Comparison of ENCODE assay signal across 17 cellular contexts in the genomic region with DNA sequence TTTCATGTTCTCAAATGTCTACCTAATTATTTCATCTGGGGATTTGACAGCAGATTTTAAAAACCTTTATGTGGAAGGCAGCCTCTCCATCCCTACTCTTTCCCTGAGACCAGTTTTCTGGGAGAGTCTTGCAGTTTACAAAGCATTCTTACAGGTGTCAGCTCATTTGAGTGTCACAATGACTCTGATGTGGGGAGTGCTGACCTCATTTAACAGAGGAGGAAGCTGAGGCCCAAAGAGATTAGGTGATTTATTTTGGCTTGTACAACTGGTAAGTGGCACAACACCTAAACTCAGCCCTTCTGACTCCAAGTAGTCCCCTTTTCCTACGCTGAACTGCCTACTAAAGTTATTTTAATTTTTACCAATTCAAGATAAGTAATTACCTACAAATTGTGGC. TPM values are rescaled to one million over a fixed set of nuclear protein-coding genes. Genes with fewer than 3 reads are reported as not detected.
DNase-seq lines count a peak whose midpoint lies in the region; ATAC-seq, FAIRE-seq and TF ChIP-seq lines count a peak whose summit lies in the region.
"Had no signal": no experiment of that assay in that cellular context is flagged by ENCODE, and none has a peak within 500 bp of the region (broad histone marks: within the 10 kb centered on the region; RNA-seq: fewer than 3 reads in every experiment).

No MANE protein-coding gene starts in this region.

- peak overlapping the region; percentile 51; the same call in 1 of the 2 replicates for H2AFZ ChIP-seq in Loucy (ENCODE audit: low read length)

- no peaks in the 10 kb centered on the region for H3K27me3 ChIP-seq in BLaER1 treated with 17β-estradiol and CSF1 and Interleukin-3, amounts not matched to agents 10 nM and 100 nM
- H3K27me3 ChIP-seq in Loucy (ENCODE audit: insufficient read depth, low read length, poor library complexity, severe bottlenecking), result no peaks in the 10 kb centered on the region
- no peaks in the 10 kb centered on the region for H3K27me3 ChIP-seq in pancreas

- H3F3A ChIP-seq in Loucy (ENCODE audit: low read depth), result no peaks in the 10 kb centered on the region

- H3K79me2 ChIP-seq in Loucy (ENCODE audit: insufficient read depth, low read length), result no peaks in the 10 kb centered on the region

- H3K9me3 ChIP-seq in BLaER1 treated with 17β-estradiol and CSF1 and Interleukin-3, amounts not matched to agents 10 nM and 100 nM (replicated peaks in 1 of 11), result 0 out of 22 replicates have a peak, but pooled peaks cover 0 to 4% (median 0%) of the 10 kb centered on the region in 11 experiments
- H3K9me3 ChIP-seq in Loucy (ENCODE audit: insufficient read depth, low read depth, low read length), result no peaks in the 10 kb centered on the region
- no peaks in the 10 kb centered on the region for H3K9me3 ChIP-seq in pancreas
- H3K9me3 ChIP-seq: A549 had no signal

- H3K9me2 ChIP-seq in Loucy (replicated peaks; ENCODE audit: low read depth, low read length), result no peaks in the 10 kb centered on the region

- H3K27ac ChIP-seq in BLaER1 treated with 17β-estradiol and CSF1 and Interleukin-3, amounts not matched to agents 10 nM and 100 nM, result no peak overlapping the region
- peak overlapping the region in 2 of 4 donors; percentile 51 to 65 for H3K27ac ChIP-seq in pancreas
- H3K27ac ChIP-seq: A549 had no signal

- intact Hi-C loops in pancreas (cut with DNase I), result no loop called here

- no peak overlapping the region for H3K4me3 ChIP-seq in BLaER1 treated with 17β-estradiol and CSF1 and Interleukin-3, amounts not matched to agents 10 nM and 100 nM
- H3K4me3 ChIP-seq in Loucy (ENCODE audit: low read length, poor library complexity, severe bottlenecking) (no peak overlapping the region), pancreas (no peak overlapping the region)
- H3K4me3 ChIP-seq: A549, K562 had no signal

- H4K20me1 ChIP-seq in BLaER1 treated with 17β-estradiol and CSF1 and Interleukin-3, amounts not matched to agents 10 nM and 100 nM, result no peaks in the 10 kb centered on the region
- no peaks in the 10 kb centered on the region for H4K20me1 ChIP-seq in Loucy (ENCODE audit: insufficient read depth, low read length, poor library complexity, severe bottlenecking)

- TF ChIP-seq CTCF in Loucy (conservative IDR thresholded peaks at IDR 0.05; ENCODE audit: low read length) (no peak), pancreas (IDR thresholded peaks at IDR 0.05) (no peak)

- peak overlapping the region in 9 of 11 experiments; percentile 13 to 61 (median 46); a peak in 13 of 22 replicates for H3K4me2 ChIP-seq in BLaER1 treated with 17β-estradiol and CSF1 and Interleukin-3, amounts not matched to agents 10 nM and 100 nM
- peak overlapping the region; percentile 21 for H3K4me2 ChIP-seq in Loucy (ENCODE audit: low read depth, low read length, poor library complexity, severe bottlenecking)
- H3K4me2 ChIP-seq: A549 had no signal

- no peak overlapping the region for H3K9ac ChIP-seq in BLaER1 treated with 17β-estradiol and CSF1 and Interleukin-3, amounts not matched to agents 10 nM and 100 nM
- no peak overlapping the region for H3K9ac ChIP-seq in Loucy (ENCODE audit: low read depth, low read length, poor library complexity, severe bottlenecking)

- 28 to 36% methylated on average over 1 of the region's 1 CpG for WGBS in pancreas, 2 donors

- ATAC-seq in left lobe of liver (peak; percentile 37), pancreas (peak; percentile 57 to 70 (median 66)), HG03457 (IDR thresholded peaks at IDR 0.05; ENCODE audit: unreplicated experiment) (no peak)
- ATAC-seq: A549, K562 had no signal

- FAIRE-seq in pancreas (lab: Jason Lieb, UNC), result no peak
- FAIRE-seq: A549, GM18507, HTR-8/SVneo, K562 had no signal

- DNase-seq in left lobe of liver (ENCODE audit: low spot score) (no peak), pancreas (peak in 1 of 6 donors; percentile 32), NCI-H1105 treated with DMSO at 0.1 percent for 48 hours (lab: John Stamatoyannopoulos, UW) (no peak), epidermal melanocyte (ENCODE audit: insufficient read length, low spot score) (no peak)
- DNase-seq: CD4-positive, CD25-positive, alpha-beta regulatory T cell; DMS 273 treated with DMSO at 0.1 percent for 48 hours had no signal

- H3K36me3 ChIP-seq in BLaER1 treated with 17β-estradiol and CSF1 and Interleukin-3, amounts not matched to agents 10 nM and 100 nM, result no peaks in the 10 kb centered on the region
- no peaks in the 10 kb centered on the region for H3K36me3 ChIP-seq in Loucy (ENCODE audit: insufficient read depth, low read length)
- H3K36me3 ChIP-seq in pancreas, result no peaks in the 10 kb centered on the region

- peaks cover 12 to 24% (median 19%) of the 10 kb centered on the region in 10 experiments for H3K4me1 ChIP-seq in BLaER1 treated with 17β-estradiol and CSF1 and Interleukin-3, amounts not matched to agents 10 nM and 100 nM
- peaks cover 16% of the 10 kb centered on the region for H3K4me1 ChIP-seq in Loucy (ENCODE audit: insufficient read depth, low read length, poor library complexity, severe bottlenecking)
- H3K4me1 ChIP-seq in pancreas, result peaks cover 0 to 58% (median 24%) of the 10 kb centered on the region in 3 donors
- H3K4me1 ChIP-seq: A549 had no signal

RNA-seq across cellular contexts. Expression of a gene that starts 33.3 kb away (rescaled TPM):
- total RNA-seq in left lobe of liver (928 TPM), pancreas (10 to 100 TPM in 3 of 6 donors, 1 to 10 TPM in 3; 7.0 to 15.6 (median 10.0) TPM)
- polyA plus RNA-seq in pancreas, result 1 to 10 TPM; 4.7 to 8.2 TPM
- total RNA-seq: CD4-positive, CD25-positive, alpha-beta regulatory T cell had no signal
- polyA plus RNA-seq: AG04450; BJ; CD4-positive, CD25-positive, alpha-beta regulatory T cell had no signal

RNA-seq across cellular contexts. Expression of a gene that starts 33.8 kb away (rescaled TPM):
- not detected for total RNA-seq in left lobe of liver
- not detected for total RNA-seq in pancreas
- polyA plus RNA-seq in pancreas, result not detected
- total RNA-seq: CD4-positive, CD25-positive, alpha-beta regulatory T cell; Daoy; H7; K562 had no signal
- polyA plus RNA-seq: A549; AG04450; BJ; CD4-positive, CD25-positive, alpha-beta regulatory T cell; K562 had no signal

RNA-seq across cellular contexts. Expression of a gene that starts 33.9 kb away (rescaled TPM):
- total RNA-seq in left lobe of liver (0.48 TPM), pancreas (under 1 TPM in 2 of 6 donors, not detected in 4; 0.32 to 0.44 TPM)
- under 1 TPM; 0.05 to 0.15 TPM for polyA plus RNA-seq in pancreas
- total RNA-seq: CD4-positive, CD25-positive, alpha-beta regulatory T cell; Daoy had no signal
- polyA plus RNA-seq: AG04450; BJ; CD4-positive, CD25-positive, alpha-beta regulatory T cell had no signal

Comparison
In these comparisons a context has a peak if more than half of its experiments do, and no peak if none do; other contexts are left out.
1. RNA of a gene that starts 33.3 kb away (total RNA-seq): 928 TPM in left lobe of liver (single experiment); 7.0 to 15.6 TPM in pancreas; every median in the first group is over 10 times any median in the second.